In genomic region chr9:113508111-113508749, GRCh38 we compare ENCODE assay signal across 12 cellular contexts. TPM values are rescaled to one million over a fixed set of nuclear protein-coding genes. Genes with fewer than 3 reads are reported as not detected.
A peak's percentile ranks its signal among the peaks of the same experiment; 100 is the strongest.
DNase-seq lines count a peak whose midpoint lies in the region; ATAC-seq, FAIRE-seq and TF ChIP-seq lines count a peak whose summit lies in the region.
"Had no signal": no experiment of that assay in that cellular context is flagged by ENCODE, and none has a peak within 500 bp of the region (broad histone marks: within the 10 kb centered on the region; RNA-seq: fewer than 3 reads in every experiment).

No MANE protein-coding gene starts in this region.

- H4K20me1 ChIP-seq in H9 (ENCODE audit: control insufficient read depth, insufficient read depth, insufficient read length): no peaks in the 10 kb centered on the region
- H4K20me1 ChIP-seq in HepG2 (ENCODE audit: insufficient read depth, low read length): no peaks in the 10 kb centered on the region

- no peak overlapping the region for H2BK15ac ChIP-seq in H9 (ENCODE audit: low read depth, low read length)

- peak; percentile 31 for DNase-seq in Calu3
- peak; percentile 51 for DNase-seq in H9
- peak; percentile 72 for DNase-seq in HepG2 (ENCODE audit: low spot score)
- DNase-seq in omental fat pad (ENCODE audit: low spot score): no peak
- DNase-seq in inferior parietal cortex (ENCODE audit: extremely low spot score): no peak
- no peak for DNase-seq in NAMALWA (ENCODE audit: low spot score)
- DNase-seq: glutamatergic neuron; stimulated activated naive CD4-positive, alpha-beta T cell; SW 1271 had no signal

- in situ Hi-C loops in HepG2 (cut with HindIII; ENCODE audit: extremely low pct_ligation_motif_present, low pct_unique_long_range_greater_than_20kb): no loop called here

- no peaks in the 10 kb centered on the region for H3K9me3 ChIP-seq in H9 (ENCODE audit: control insufficient read depth, low read depth, low read length)
- H3K9me3 ChIP-seq in HepG2 (ENCODE audit: low read length): no peaks in the 10 kb centered on the region
- H3K9me3 ChIP-seq: HAP-1 had no signal

- no peaks in the 10 kb centered on the region for H3K23me2 ChIP-seq in H9 (ENCODE audit: insufficient read length, low read depth, low read length, poor library complexity, severe bottlenecking)

- H3K27ac ChIP-seq in H9 (ENCODE audit: insufficient read length, low read depth, low read length): no peak overlapping the region
- H3K27ac ChIP-seq in HepG2 (ENCODE audit: extremely low read length, insufficient read depth, low read length): peak overlapping the region; percentile 39

- H3K79me2 ChIP-seq in H9 (ENCODE audit: insufficient read depth, low read length) (no peaks in the 10 kb centered on the region), HepG2 (ENCODE audit: insufficient read depth, low read length) (peaks cover 15% of the 10 kb centered on the region)

- TF ChIP-seq CTCF in Calu3 (IDR thresholded peaks at IDR 0.05; ENCODE audit: unreplicated experiment) (no peak), H9 (conservative IDR thresholded peaks at IDR 0.05) (peak; percentile 62), HepG2 (CRISPR knock-in tag; IDR thresholded peaks at IDR 0.05) (peak; percentile 45), omental fat pad (IDR thresholded peaks at IDR 0.05) (no peak)

- H3K4me3 Mint-ChIP-seq in Calu3 (ENCODE audit: low read depth, unreplicated experiment) (no peak overlapping the region), H9 (no peak overlapping the region)
- H3K4me3 Mint-ChIP-seq in activated T-helper 17 cell treated with anti-CD3 and anti-CD28 coated beads, Interleukin-2, amount 50 U/mL, for 72 hours: no peak overlapping the region

- no peak overlapping the region for H2BK12ac ChIP-seq in H9 (ENCODE audit: insufficient read length, low read depth, low read length)

- H3K27ac Mint-ChIP-seq in Calu3 (ENCODE audit: unreplicated experiment): no peak overlapping the region
- no peak overlapping the region for H3K27ac Mint-ChIP-seq in H9
- H3K27ac Mint-ChIP-seq in activated T-helper 17 cell treated with anti-CD3 and anti-CD28 coated beads, Interleukin-2, amount 50 U/mL, for 72 hours: peak overlapping the region; percentile 41

- no peaks in the 10 kb centered on the region for H3K4me1 ChIP-seq in H9 (ENCODE audit: insufficient read depth, low read length)
- peaks cover 77% of the 10 kb centered on the region for H3K4me1 ChIP-seq in HepG2 (ENCODE audit: insufficient read depth, low read length)
- H3K4me1 ChIP-seq: HAP-1 had no signal

- TF ChIP-seq RAD21 in HepG2 (CRISPR knock-in tag; IDR thresholded peaks at IDR 0.05): no peak

- H3T11ph ChIP-seq in H9 (ENCODE audit: low read length): no peak overlapping the region

- H3K14ac ChIP-seq in H9 (ENCODE audit: insufficient read depth, low read length): no peak overlapping the region

- no peak overlapping the region for H4K8ac ChIP-seq in H9 (replicated peaks; ENCODE audit: insufficient read length, low read depth, low read length)

- H3K27me3 ChIP-seq in H9 (ENCODE audit: insufficient read depth, low read length) (no peaks in the 10 kb centered on the region), HepG2 (ENCODE audit: control insufficient read depth in 1 of 2, insufficient read depth in 2 of 2, low read length in 2 of 2) (no peaks in the 10 kb centered on the region)

- CTCF ChIA-PET in Calu3 (lab: Charles Lee) (interaction anchor here (0.6 kb wide), 1 partner anchor 184 kb away, joined by 5 read pairs; no protein-coding TSS in a partner anchor), HepG2 (lab: Yijun Ruan, JAX; ENCODE audit: low intra/inter-chr PET ratio, low total read pairs) (no interaction called here)

- H3K4ac ChIP-seq in H9 (ENCODE audit: low read depth, low read length): no peak overlapping the region

- no peak overlapping the region for H2BK120ac ChIP-seq in H9 (ENCODE audit: low read depth, low read length, poor library complexity, severe bottlenecking)

- peaks cover 7 to 49% of the 10 kb centered on the region in 2 experiments; a peak in 4 of 5 replicates for H3K36me3 ChIP-seq in HepG2 (replicated peaks in 1 of 2; ENCODE audit: control insufficient read depth in 1 of 2, insufficient read depth in 2 of 2, low read length in 2 of 2)
- H3K36me3 ChIP-seq: HAP-1 had no signal

- H3K4me2 ChIP-seq in H9 (ENCODE audit: insufficient read depth, insufficient read length, low read length) (no peak overlapping the region), HepG2 (ENCODE audit: low read depth, low read length) (no peak overlapping the region)

- H3K4me3 ChIP-seq in HepG2 (replicated peaks in 1 of 3; ENCODE audit: insufficient read depth in 1 of 3, low read depth in 2 of 3, low read length in 3 of 3): no peak overlapping the region
- H3K4me3 ChIP-seq: HAP-1 had no signal

- peak; percentile 62 for FAIRE-seq in HepG2 (lab: Jason Lieb, UNC)

- H3K56ac ChIP-seq in H9 (ENCODE audit: insufficient read length, low read depth, low read length): no peak overlapping the region

- POLR2A ChIA-PET in HepG2 (lab: Yijun Ruan, JAX): interaction anchor here (0.7 to 1.4 kb wide), 2 partner anchors 10 to 44 kb away, joined by 3 to 7 read pairs; partner anchors contain the start of gene RGS3

- H3K4me1 Mint-ChIP-seq in Calu3 (ENCODE audit: low read depth, unreplicated experiment) (peaks cover 49% of the 10 kb centered on the region), H9 (peaks cover 25 to 39% of the 10 kb centered on the region in 2 experiments)
- H3K4me1 Mint-ChIP-seq in activated T-helper 17 cell treated with anti-CD3 and anti-CD28 coated beads, Interleukin-2, amount 50 U/mL, for 72 hours: peaks cover 14% of the 10 kb centered on the region

- H3K79me1 ChIP-seq in H9 (ENCODE audit: insufficient read depth, low read depth, low read length, poor library complexity, severe bottlenecking): no peaks in the 10 kb centered on the region

- no peak overlapping the region for H2BK20ac ChIP-seq in H9 (ENCODE audit: low read depth, low read length, poor library complexity, severe bottlenecking)

- no peak for ATAC-seq in activated T-helper 17 cell treated with anti-CD3 and anti-CD28 coated beads, Interleukin-2, amount 50 U/mL, for 72 hours (replicated peaks)
- no peak for ATAC-seq in HepG2
- ATAC-seq in GM19351 (IDR thresholded peaks at IDR 0.05; ENCODE audit: unreplicated experiment): no peak
- no peak for ATAC-seq in omental fat pad (ENCODE audit: low FRiP score)

- H2AFZ ChIP-seq in H9 (ENCODE audit: low read length) (no peak overlapping the region), HepG2 (ENCODE audit: low read length) (no peak overlapping the region)

- peaks cover 11% of the 10 kb centered on the region for H3K36me3 Mint-ChIP-seq in Calu3 (ENCODE audit: insufficient read depth, unreplicated experiment)
- peaks cover 0 to 13% (median 7%) of the 10 kb centered on the region in 3 experiments; a peak in 3 of 7 replicates for H3K36me3 Mint-ChIP-seq in H9 (ENCODE audit: insufficient read depth in 1 of 3, low read depth in 3 of 3)
- H3K36me3 Mint-ChIP-seq in activated T-helper 17 cell treated with anti-CD3 and anti-CD28 coated beads, Interleukin-2, amount 50 U/mL, for 72 hours (ENCODE audit: low read depth): no peaks in the 10 kb centered on the region

- intact Hi-C loops in Calu3 (cut with micrococcal nuclease; ENCODE audit: unreplicated experiment) (no loop called here), HepG2 (cut with micrococcal nuclease; ENCODE audit: unreplicated experiment) (loop anchor here (5.0 kb wide), 2 partner anchors 46 to 61 kb away; partner anchors contain the start of gene RGS3)

- H3K9ac ChIP-seq in H9 (ENCODE audit: extremely low read depth, insufficient read length, low read length): no peak overlapping the region
- no peak overlapping the region for H3K9ac ChIP-seq in HepG2 (ENCODE audit: insufficient read depth, low read depth, low read length)

- no CpG with 5 or more reads among the region's 10 CpGs for WGBS in H9 (ENCODE audit: extremely low coverage, insufficient read length, low lambda C conversion rate)
- 75% methylated on average over 10 of the region's 10 CpGs for WGBS in HepG2 (ENCODE audit: low lambda C conversion rate)

- no peak overlapping the region for H3K18ac ChIP-seq in H9 (ENCODE audit: insufficient read length, low read depth, low read length)

- no peak overlapping the region for H2BK5ac ChIP-seq in H9 (ENCODE audit: insufficient read length, low read length)

- H4K91ac ChIP-seq in H9 (ENCODE audit: insufficient read length, low read depth, low read length): no peak overlapping the region

- H3K23ac ChIP-seq in H9 (ENCODE audit: insufficient read length, low read depth, low read length): no peak overlapping the region

- no peak for TF ChIP-seq EP300 in HepG2 (IDR thresholded peaks at IDR 0.05; ENCODE audit: low read depth in 2 of 2, low read length in 2 of 2)
- TF ChIP-seq EP300 in HepG2 (CRISPR knock-in tag; IDR thresholded peaks at IDR 0.05; ENCODE audit: borderline replicate concordance): no peak

- H3K27me3 Mint-ChIP-seq in Calu3 (ENCODE audit: unreplicated experiment) (no peaks in the 10 kb centered on the region), H9 (ENCODE audit: low read depth) (no peaks in the 10 kb centered on the region)
- no peaks in the 10 kb centered on the region for H3K27me3 Mint-ChIP-seq in activated T-helper 17 cell treated with anti-CD3 and anti-CD28 coated beads, Interleukin-2, amount 50 U/mL, for 72 hours

- H2AK5ac ChIP-seq in H9 (ENCODE audit: insufficient read length, low read length): no peak overlapping the region

- H3K9me3 Mint-ChIP-seq in Calu3 (ENCODE audit: low read depth, unreplicated experiment): no peaks in the 10 kb centered on the region
- H3K9me3 Mint-ChIP-seq in H9: no peaks in the 10 kb centered on the region
- H3K9me3 Mint-ChIP-seq in activated T-helper 17 cell treated with anti-CD3 and anti-CD28 coated beads, Interleukin-2, amount 50 U/mL, for 72 hours: no peaks in the 10 kb centered on the region

- no peak overlapping the region for H4K5ac ChIP-seq in H9 (ENCODE audit: insufficient read length, low read depth, low read length)

- no TSS peak for BruUV-seq in Calu3 (replicated peaks; lab: Mats Ljungman, UMichigan)
- BruUV-seq in HepG2 (replicated peaks; lab: Mats Ljungman, UMichigan): no TSS peak

- TF ChIP-seq POLR2A in HepG2 (IDR thresholded peaks at IDR 0.05; ENCODE audit: insufficient read depth in 1 of 2, low read depth in 2 of 2, low read length in 2 of 2): no peak

RNA-seq across cellular contexts. Expression of gene RGS3, which starts 44.7 kb away (rescaled TPM):
- total RNA-seq in Calu3 (2022): 61.8 and 68.3 TPM in 2 replicates
- 12.1 and 13.9 TPM in 2 replicates for total RNA-seq in H9 (2021)
- 10 to 100 TPM; 23.0 to 85.8 TPM for total RNA-seq in activated T-helper 17 cell treated with anti-CD3 and anti-CD28 coated beads, Interleukin-2, amount 50 U/mL, for 72 hours
- total RNA-seq in HepG2 (2016; rRNA removed; fragmentation: Illumina TruSeq; extraction: Trizol): 26.7 and 28.8 TPM in 2 replicates
- 6.9 and 7.7 TPM in 2 replicates for total RNA-seq in HepG2 (2016; cell fraction: cytosol; rRNA removed; fragmentation: Illumina TruSeq; extraction: Trizol; ENCODE audit: low read depth)
- 21.4 and 28.5 TPM in 2 replicates for total RNA-seq in HepG2 (2016; cell fraction: insoluble cytoplasmic fraction; rRNA removed; fragmentation: Illumina TruSeq; extraction: Trizol)
- 9.6 and 10.3 TPM in 2 replicates for total RNA-seq in HepG2 (2016; cell fraction: membrane; rRNA removed; fragmentation: Illumina TruSeq; extraction: Trizol)
- total RNA-seq in HepG2 (2016; cell fraction: nucleus; rRNA removed; fragmentation: Illumina TruSeq; extraction: Trizol): 30.1 and 33.4 TPM in 2 replicates
- 17.1 and 18.9 TPM in 2 replicates for polyA plus RNA-seq in HepG2 (2011; rRNA removed)
- 12.7 and 14.2 TPM in 2 replicates for polyA plus RNA-seq in HepG2 (2011; cell fraction: cytosol; rRNA removed)
- polyA plus RNA-seq in HepG2 (2011; cell fraction: nucleus; rRNA removed): 36.7 and 52.3 TPM in 2 replicates
- 8.7 and 10.8 TPM in 2 replicates for polyA plus RNA-seq in HepG2 (2012)
- 1.8 and 2.0 TPM in 2 replicates for polyA plus RNA-seq in HepG2 (2016; cell fraction: cytosol; fragmentation: Illumina TruSeq; extraction: Trizol; ENCODE audit: low read depth)
- 13.4 and 19.3 TPM in 2 replicates for polyA plus RNA-seq in HepG2 (2016; cell fraction: insoluble cytoplasmic fraction; fragmentation: Illumina TruSeq; extraction: Trizol; ENCODE audit: low read depth)
- 4.1 and 4.3 TPM in 2 replicates for polyA plus RNA-seq in HepG2 (2016; cell fraction: membrane; fragmentation: Illumina TruSeq; extraction: Trizol; ENCODE audit: low read depth)
- polyA plus RNA-seq in HepG2 (2016; cell fraction: nucleus; fragmentation: Illumina TruSeq; extraction: Trizol; ENCODE audit: insufficient read depth, low read depth): 30.0 and 36.0 TPM in 2 replicates
- 41.8 and 53.6 TPM in 2 replicates for polyA minus RNA-seq in HepG2 (2011; rRNA and poly(A)+ RNA removed; ENCODE audit: low replicate concordance)
- polyA minus RNA-seq in HepG2 (2011; cell fraction: cytosol; rRNA and poly(A)+ RNA removed): 12.6 and 16.2 TPM in 2 replicates
- 38.4 and 42.1 TPM in 2 replicates for polyA minus RNA-seq in HepG2 (2011; cell fraction: nucleus; rRNA and poly(A)+ RNA removed)
- 100 to 1,000 TPM in 2 of 4 donors, 10 to 100 TPM in 2; 76.0 to 169 (median 105) TPM for total RNA-seq in omental fat pad

Comparison
In these comparisons a context has a peak if more than half of its experiments do, and no peak if none do; other contexts are left out.
1. DNase-seq: peak in Calu3 (single experiment), H9 (single experiment) and HepG2 (single experiment); none in omental fat pad (single experiment), inferior parietal cortex (single experiment) and NAMALWA (single experiment).
2. CTCF ChIP-seq: peak in H9 (single experiment) and HepG2 (single experiment); none in Calu3 (single experiment) and omental fat pad (0 of 3).